In genomic region chr11:36377759-36378553, GRCh38 we compare ENCODE assay signal across 8 cellular contexts.
DNase-seq lines count a peak whose midpoint lies in the region; ATAC-seq and TF ChIP-seq lines count a peak whose summit lies in the region.

No MANE protein-coding gene starts in this region.

- no peak overlapping the region for H2AFZ ChIP-seq in H9 (ENCODE audit: low read length)

- H3K56ac ChIP-seq in H9 (ENCODE audit: insufficient read length, low read depth, low read length): no peak overlapping the region

- no peak overlapping the region for H3K18ac ChIP-seq in H9 (ENCODE audit: insufficient read length, low read depth, low read length)

- DNase-seq in H9: no peak
- no peak for DNase-seq in NCI-H524 treated with DMSO at 0.1 percent for 48 hours (lab: John Stamatoyannopoulos, UW)
- no peak for DNase-seq in erythroblast (lab: John Stamatoyannopoulos, UW)
- no peak for DNase-seq in activated CD4-positive, alpha-beta T cell treated with anti-CD3 and anti-CD28 coated beads for 1 hour

- H4K5ac ChIP-seq in H9 (ENCODE audit: insufficient read length, low read depth, low read length): no peak overlapping the region

- H2BK120ac ChIP-seq in H9 (ENCODE audit: low read depth, low read length, poor library complexity, severe bottlenecking): no peak overlapping the region

- no peaks in the 10 kb centered on the region for H3K9me3 Mint-ChIP-seq in H9
- no peaks in the 10 kb centered on the region for H3K9me3 Mint-ChIP-seq in stimulated activated memory B cell treated with anti-CD40 and anti-IgM and Interleukin-4, amounts not matched to agents 10 μg/mL and 1 μg/mL and 100 μg/mL, for 72 hours

- no peak overlapping the region for H3K27ac ChIP-seq in H9 (ENCODE audit: insufficient read length, low read depth, low read length)

- H3K14ac ChIP-seq in H9 (ENCODE audit: insufficient read depth, low read length): no peak overlapping the region

- no peak overlapping the region for H2BK15ac ChIP-seq in H9 (ENCODE audit: low read depth, low read length)

- no peak overlapping the region for H3T11ph ChIP-seq in H9 (ENCODE audit: low read length)

- H3K79me2 ChIP-seq in H9 (ENCODE audit: insufficient read depth, low read length): no peaks in the 10 kb centered on the region

- no peaks in the 10 kb centered on the region for H3K79me1 ChIP-seq in H9 (ENCODE audit: insufficient read depth, low read depth, low read length, poor library complexity, severe bottlenecking)

- TF ChIP-seq CTCF in H9 (conservative IDR thresholded peaks at IDR 0.05) (no peak), WI38 (IDR thresholded peaks at IDR 0.05; ENCODE audit: low read depth, low read length) (no peak)

- peak overlapping the region; percentile 75 for H3K4me3 ChIP-seq in WI38 (ENCODE audit: low read depth, low read length)
- H3K4me3 ChIP-seq in iPS-11a (ENCODE audit: low read depth, low read length): peak overlapping the region; percentile 73

- H3K23ac ChIP-seq in H9 (ENCODE audit: insufficient read length, low read depth, low read length): no peak overlapping the region

- no peak overlapping the region for H3K4ac ChIP-seq in H9 (ENCODE audit: low read depth, low read length)

- H4K20me1 ChIP-seq in H9 (ENCODE audit: control insufficient read depth, insufficient read depth, insufficient read length): no peaks in the 10 kb centered on the region

- H2BK5ac ChIP-seq in H9 (ENCODE audit: insufficient read length, low read length): no peak overlapping the region

- H3K23me2 ChIP-seq in H9 (ENCODE audit: insufficient read length, low read depth, low read length, poor library complexity, severe bottlenecking): peaks cover 18% of the 10 kb centered on the region

- peak overlapping the region; percentile 80 to 97 for H3K4me3 Mint-ChIP-seq in H9
- peak overlapping the region; percentile 79 for H3K4me3 Mint-ChIP-seq in stimulated activated memory B cell treated with anti-CD40 and anti-IgM and Interleukin-4, amounts not matched to agents 10 μg/mL and 1 μg/mL and 100 μg/mL, for 72 hours

- peaks cover 61% of the 10 kb centered on the region for H3K27me3 Mint-ChIP-seq in H9 (ENCODE audit: low read depth)
- H3K27me3 Mint-ChIP-seq in stimulated activated memory B cell treated with anti-CD40 and anti-IgM and Interleukin-4, amounts not matched to agents 10 μg/mL and 1 μg/mL and 100 μg/mL, for 72 hours: peaks cover 48% of the 10 kb centered on the region

- TF ChIP-seq POLR2A in erythroblast (IDR thresholded peaks at IDR 0.05; ENCODE audit: low read length): no peak

- no peak overlapping the region for H3K9ac ChIP-seq in H9 (ENCODE audit: extremely low read depth, insufficient read length, low read length)

- H2BK12ac ChIP-seq in H9 (ENCODE audit: insufficient read length, low read depth, low read length): no peak overlapping the region

- no peak overlapping the region for H4K8ac ChIP-seq in H9 (replicated peaks; ENCODE audit: insufficient read length, low read depth, low read length)

- no peak overlapping the region for H2AK5ac ChIP-seq in H9 (ENCODE audit: insufficient read length, low read length)

- H3K4me1 ChIP-seq in H9 (ENCODE audit: insufficient read depth, low read length): no peaks in the 10 kb centered on the region

- H4K91ac ChIP-seq in H9 (ENCODE audit: insufficient read length, low read depth, low read length): no peak overlapping the region

- H3K4me1 Mint-ChIP-seq in H9: peaks cover 12 to 14% of the 10 kb centered on the region in 2 experiments
- H3K4me1 Mint-ChIP-seq in stimulated activated memory B cell treated with anti-CD40 and anti-IgM and Interleukin-4, amounts not matched to agents 10 μg/mL and 1 μg/mL and 100 μg/mL, for 72 hours: peaks cover 32% of the 10 kb centered on the region

- H3K27ac Mint-ChIP-seq in H9: no peak overlapping the region
- H3K27ac Mint-ChIP-seq in stimulated activated memory B cell treated with anti-CD40 and anti-IgM and Interleukin-4, amounts not matched to agents 10 μg/mL and 1 μg/mL and 100 μg/mL, for 72 hours: peak overlapping the region; percentile 77

- peak; percentile 79 for ATAC-seq in stimulated activated memory B cell treated with anti-CD40 and anti-IgM and Interleukin-4, amounts not matched to agents 10 μg/mL and 1 μg/mL and 100 μg/mL, for 72 hours
- ATAC-seq in HG03196 (IDR thresholded peaks at IDR 0.05; ENCODE audit: unreplicated experiment): no peak

- peaks cover 0 to 3% (median 0%) of the 10 kb centered on the region in 3 experiments; a peak in 2 of 7 replicates for H3K36me3 Mint-ChIP-seq in H9 (ENCODE audit: insufficient read depth in 1 of 3, low read depth in 3 of 3)
- no peaks in the 10 kb centered on the region for H3K36me3 Mint-ChIP-seq in stimulated activated memory B cell treated with anti-CD40 and anti-IgM and Interleukin-4, amounts not matched to agents 10 μg/mL and 1 μg/mL and 100 μg/mL, for 72 hours

- H3K9me3 ChIP-seq in H9 (ENCODE audit: control insufficient read depth, low read depth, low read length): no peaks in the 10 kb centered on the region

- WGBS in H9 (ENCODE audit: extremely low coverage, insufficient read length, low lambda C conversion rate): no CpG with 5 or more reads among the region's 22 CpGs

- H3K4me2 ChIP-seq in H9 (ENCODE audit: insufficient read depth, insufficient read length, low read length): peak overlapping the region; percentile 87

- peaks cover 4% of the 10 kb centered on the region; the same call in 1 of the 2 replicates for H3K27me3 ChIP-seq in H9 (ENCODE audit: insufficient read depth, low read length)

- no peak overlapping the region for H2BK20ac ChIP-seq in H9 (ENCODE audit: low read depth, low read length, poor library complexity, severe bottlenecking)
